1 cellular context compared by ENCODE assay signal in the genomic region with DNA sequence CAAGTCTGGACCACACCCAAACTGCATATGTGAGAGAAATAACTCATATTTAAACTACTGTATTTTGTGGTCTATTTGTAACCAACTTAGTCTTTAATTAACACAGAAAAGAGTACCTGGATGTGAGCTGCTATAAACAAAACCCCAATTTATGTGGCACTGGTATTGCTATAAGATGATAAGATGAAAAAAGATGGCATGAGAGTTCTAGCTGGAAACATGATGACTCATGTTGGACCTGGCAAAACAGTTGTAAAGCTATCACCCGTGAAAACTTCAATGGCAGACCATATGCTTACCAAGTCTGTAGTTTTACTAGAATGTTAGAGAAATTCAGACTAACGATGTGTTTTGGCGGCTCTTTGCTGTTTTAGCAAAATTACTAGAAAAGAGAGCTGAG.
TF ChIP-seq lines count a peak whose summit lies in the region.

No MANE protein-coding gene starts in this region.

TF ChIP-seq in A549, 52 proteins besides CTCF, POLR2A, EP300 and RAD21 (continued from another document):
- TF ChIP-seq, protein P1, sequence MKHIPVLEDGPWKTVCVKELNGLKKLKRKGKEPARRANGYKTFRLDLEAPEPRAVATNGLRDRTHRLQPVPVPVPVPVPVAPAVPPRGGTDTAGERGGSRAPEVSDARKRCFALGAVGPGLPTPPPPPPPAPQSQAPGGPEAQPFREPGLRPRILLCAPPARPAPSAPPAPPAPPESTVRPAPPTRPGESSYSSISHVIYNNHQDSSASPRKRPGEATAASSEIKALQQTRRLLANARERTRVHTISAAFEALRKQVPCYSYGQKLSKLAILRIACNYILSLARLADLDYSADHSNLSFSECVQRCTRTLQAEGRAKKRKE (CRISPR knock-in tag; IDR thresholded peaks at IDR 0.05; ENCODE audit: low read depth) = no peak
